ENCODE assay signal across 29 cellular contexts in the genomic region with DNA sequence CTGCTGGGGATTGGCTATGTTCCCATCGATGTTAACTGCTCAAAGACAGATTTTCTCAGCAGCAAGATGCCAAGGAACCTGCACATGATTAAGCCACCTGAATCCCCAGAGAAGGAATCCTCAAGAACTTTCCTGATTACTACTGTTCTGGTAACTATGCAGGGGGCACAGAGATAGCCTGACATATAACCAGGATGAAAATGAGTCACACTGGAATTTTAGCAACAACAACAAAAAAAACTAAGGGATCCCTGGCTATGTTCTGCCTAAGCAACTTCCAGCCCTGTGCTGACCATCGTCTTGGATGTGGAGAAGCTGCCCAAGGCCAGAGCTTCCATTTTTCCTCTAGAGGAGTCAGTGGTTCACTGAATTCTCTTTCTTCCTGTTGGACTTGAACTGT. TPM values are rescaled to one million over a fixed set of nuclear protein-coding genes. Genes with fewer than 3 reads are reported as not detected.
DNase-seq lines count a peak whose midpoint lies in the region; ATAC-seq, FAIRE-seq and TF ChIP-seq lines count a peak whose summit lies in the region.
"Had no signal": no experiment of that assay in that cellular context is flagged by ENCODE, and none has a peak within 500 bp of the region (broad histone marks: within the 10 kb centered on the region; RNA-seq: fewer than 3 reads in every experiment).

No MANE protein-coding gene starts in this region.

- H3K27ac ChIP-seq in astrocyte (ENCODE audit: low read depth, low read length): peak overlapping the region; percentile 23
- no peak overlapping the region for H3K27ac ChIP-seq in OCI-LY7 (ENCODE audit: low read depth, low read length, poor library complexity, severe bottlenecking)
- H3K27ac ChIP-seq: cardiac muscle cell, SK-N-MC, thoracic aorta had no signal

- H3K9me3 ChIP-seq in astrocyte (ENCODE audit: insufficient read depth, low read depth, low read length): no peaks in the 10 kb centered on the region
- no peaks in the 10 kb centered on the region for H3K9me3 ChIP-seq in OCI-LY7 (ENCODE audit: low read length)
- H3K9me3 ChIP-seq: BE2C, HAP-1, thoracic aorta had no signal

- no peaks in the 10 kb centered on the region for H3K4me1 Mint-ChIP-seq in astrocyte (ENCODE audit: low read depth, unreplicated experiment)
- peaks cover 20% of the 10 kb centered on the region for H3K4me1 Mint-ChIP-seq in activated CD4-positive, alpha-beta memory T cell treated with anti-CD3 and anti-CD28 coated beads, Interleukin-2, amount 10 ng/mL, durations not matched to agents 7 days and 5 days
- H3K4me1 Mint-ChIP-seq in chondrocyte (ENCODE audit: low read depth): peaks cover 13% of the 10 kb centered on the region

- no peak overlapping the region for H3K27ac Mint-ChIP-seq in astrocyte (ENCODE audit: unreplicated experiment)
- H3K27ac Mint-ChIP-seq in activated CD4-positive, alpha-beta memory T cell treated with anti-CD3 and anti-CD28 coated beads, Interleukin-2, amount 10 ng/mL, durations not matched to agents 7 days and 5 days: no peak overlapping the region
- no peak overlapping the region for H3K27ac Mint-ChIP-seq in chondrocyte (ENCODE audit: unreplicated experiment)
- H3K27ac Mint-ChIP-seq: activated B cell treated with CpG ODN at 0.5 μM for 24 hours; dendritic cell treated with granulocyte-macrophage colony-stimulating factor and Interleukin-4, amounts not matched to agents 40 ng/mL and 50 ng/mL, for 4 days; stimulated activated naive B cell treated with anti-CD40 and anti-IgM and Interleukin-4, amounts not matched to agents 10 μg/mL and 1 μg/mL and 100 μg/mL, for 72 hours; T-helper 2 cell treated with Interferon-gamma antibody and Interleukin-4, amounts not matched to agents 5 μg/mL and 100 μg/mL, for 36 hours had no signal

- no peak overlapping the region for H2AFZ ChIP-seq in astrocyte (ENCODE audit: low read depth, low read length)
- no peak overlapping the region for H2AFZ ChIP-seq in OCI-LY7 (ENCODE audit: low read length)

- H4K20me1 ChIP-seq in astrocyte (ENCODE audit: insufficient read depth, low read length): peaks cover 26% of the 10 kb centered on the region
- no peaks in the 10 kb centered on the region for H4K20me1 ChIP-seq in OCI-LY7 (ENCODE audit: insufficient read depth, low read length)

- no peak for FAIRE-seq in astrocyte (lab: Jason Lieb, UNC)
- FAIRE-seq: endothelial cell of umbilical vein, frontal cortex had no signal

- no peak overlapping the region for H3K4me3 ChIP-seq in astrocyte (ENCODE audit: insufficient read depth, low read depth, low read length)
- no peak overlapping the region for H3K4me3 ChIP-seq in OCI-LY7 (ENCODE audit: low read depth, low read length, poor library complexity, severe bottlenecking)
- H3K4me3 ChIP-seq: cardiac muscle cell, HAP-1, SK-N-MC, smooth muscle cell, thoracic aorta had no signal

- no peaks in the 10 kb centered on the region for H3K9me2 ChIP-seq in OCI-LY7 (ENCODE audit: insufficient read depth, low read length)

- H3K9me3 Mint-ChIP-seq in astrocyte (ENCODE audit: unreplicated experiment): no peaks in the 10 kb centered on the region
- H3K9me3 Mint-ChIP-seq in activated CD4-positive, alpha-beta memory T cell treated with anti-CD3 and anti-CD28 coated beads, Interleukin-2, amount 10 ng/mL, durations not matched to agents 7 days and 5 days: no peaks in the 10 kb centered on the region
- H3K9me3 Mint-ChIP-seq in chondrocyte (ENCODE audit: low read depth): no peaks in the 10 kb centered on the region
- H3K9me3 Mint-ChIP-seq: activated B cell treated with CpG ODN at 0.5 μM for 24 hours; dendritic cell treated with granulocyte-macrophage colony-stimulating factor and Interleukin-4, amounts not matched to agents 40 ng/mL and 50 ng/mL, for 4 days; stimulated activated naive B cell treated with anti-CD40 and anti-IgM and Interleukin-4, amounts not matched to agents 10 μg/mL and 1 μg/mL and 100 μg/mL, for 72 hours; T-helper 2 cell treated with Interferon-gamma antibody and Interleukin-4, amounts not matched to agents 5 μg/mL and 100 μg/mL, for 36 hours had no signal

- no peak overlapping the region for H3K9ac ChIP-seq in astrocyte (ENCODE audit: low read length)

- CTCF ChIA-PET in activated CD4-positive, alpha-beta memory T cell treated with anti-CD3 and anti-CD28 coated beads, Interleukin-2, amount 10 ng/mL, durations not matched to agents 7 days and 5 days (lab: Charles Lee): no interaction called here
- CTCF ChIA-PET in OCI-LY7 (lab: Charles Lee; ENCODE audit: unreplicated experiment): no interaction called here

- H3K27me3 ChIP-seq in astrocyte (ENCODE audit: insufficient read depth, low read length): no peaks in the 10 kb centered on the region
- H3K27me3 ChIP-seq: BE2C, cardiac muscle cell had no signal

- intact Hi-C loops in OCI-LY7 (cut with micrococcal nuclease; ENCODE audit: unreplicated experiment): no loop called here

- ATAC-seq in GM21447 (IDR thresholded peaks at IDR 0.05; ENCODE audit: unreplicated experiment): no peak
- ATAC-seq: stimulated activated naive B cell treated with anti-CD40 and anti-IgM and Interleukin-4, amounts not matched to agents 10 μg/mL and 1 μg/mL and 100 μg/mL, for 72 hours had no signal

- TF ChIP-seq CTCF in astrocyte (IDR thresholded peaks at IDR 0.05; ENCODE audit: insufficient read depth, low read depth, low read length) (no peak), OCI-LY7 (conservative IDR thresholded peaks at IDR 0.05; ENCODE audit: low read length) (no peak), chondrocyte (IDR thresholded peaks at IDR 0.05) (no peak)

- H3K79me2 ChIP-seq in astrocyte (ENCODE audit: insufficient read depth, low read length) (peaks cover 20% of the 10 kb centered on the region), OCI-LY7 (ENCODE audit: insufficient read depth, low read depth, low read length) (0 out of 2 replicates have a peak, but pooled peaks cover 3% of the 10 kb centered on the region)

- H3K4me3 Mint-ChIP-seq in astrocyte (ENCODE audit: unreplicated experiment) (no peak overlapping the region), chondrocyte (ENCODE audit: unreplicated experiment) (no peak overlapping the region)
- no peak overlapping the region for H3K4me3 Mint-ChIP-seq in activated CD4-positive, alpha-beta memory T cell treated with anti-CD3 and anti-CD28 coated beads, Interleukin-2, amount 10 ng/mL, durations not matched to agents 7 days and 5 days
- H3K4me3 Mint-ChIP-seq: activated B cell treated with CpG ODN at 0.5 μM for 24 hours; dendritic cell treated with granulocyte-macrophage colony-stimulating factor and Interleukin-4, amounts not matched to agents 40 ng/mL and 50 ng/mL, for 4 days; stimulated activated naive B cell treated with anti-CD40 and anti-IgM and Interleukin-4, amounts not matched to agents 10 μg/mL and 1 μg/mL and 100 μg/mL, for 72 hours; T-helper 2 cell treated with Interferon-gamma antibody and Interleukin-4, amounts not matched to agents 5 μg/mL and 100 μg/mL, for 36 hours had no signal

- H3K36me3 ChIP-seq in astrocyte (ENCODE audit: insufficient read depth, low read length) (peaks cover 12% of the 10 kb centered on the region), OCI-LY7 (ENCODE audit: insufficient read depth, low read length) (peaks cover 92% of the 10 kb centered on the region)
- H3K36me3 ChIP-seq: cardiac muscle cell had no signal

- H3K27me3 Mint-ChIP-seq in astrocyte (ENCODE audit: low read depth, unreplicated experiment) (no peaks in the 10 kb centered on the region), chondrocyte (ENCODE audit: low read depth) (no peaks in the 10 kb centered on the region)
- H3K27me3 Mint-ChIP-seq in activated CD4-positive, alpha-beta memory T cell treated with anti-CD3 and anti-CD28 coated beads, Interleukin-2, amount 10 ng/mL, durations not matched to agents 7 days and 5 days: no peaks in the 10 kb centered on the region
- H3K27me3 Mint-ChIP-seq: activated B cell treated with CpG ODN at 0.5 μM for 24 hours; dendritic cell treated with granulocyte-macrophage colony-stimulating factor and Interleukin-4, amounts not matched to agents 40 ng/mL and 50 ng/mL, for 4 days; stimulated activated naive B cell treated with anti-CD40 and anti-IgM and Interleukin-4, amounts not matched to agents 10 μg/mL and 1 μg/mL and 100 μg/mL, for 72 hours had no signal

- peaks cover 10% of the 10 kb centered on the region for H3K4me1 ChIP-seq in astrocyte (ENCODE audit: insufficient read depth, low read length)
- H3K4me1 ChIP-seq in OCI-LY7 (ENCODE audit: insufficient read depth, low read length, poor library complexity, severe bottlenecking): no peaks in the 10 kb centered on the region
- H3K4me1 ChIP-seq: BE2C, HAP-1 had no signal

- POLR2A ChIA-PET in activated CD4-positive, alpha-beta memory T cell treated with anti-CD3 and anti-CD28 coated beads, Interleukin-2, amount 10 ng/mL, durations not matched to agents 7 days and 5 days (lab: Charles Lee): no interaction called here
- POLR2A ChIA-PET in OCI-LY7 (lab: Charles Lee): interaction anchor here (1.2 kb wide), 1 partner anchor 187 kb away, joined by 8 read pairs; no protein-coding TSS in a partner anchor

- DNase-seq in DMS79 treated with DMSO at 0.1 percent for 48 hours (lab: John Stamatoyannopoulos, UW) (peak; percentile 32), DMS79 (lab: John Stamatoyannopoulos, UW) (no peak), astrocyte (ENCODE audit: low read depth) (peak; percentile 38), hepatic stellate cell (ENCODE audit: low spot score) (peak; percentile 27), OCI-LY7 (ENCODE audit: low spot score) (no peak), chondrocyte (ENCODE audit: low spot score) (no peak)
- no peak for DNase-seq in activated CD4-positive, alpha-beta memory T cell treated with anti-CD3 and anti-CD28 coated beads, Interleukin-2, amount 10 ng/mL, durations not matched to agents 7 days and 5 days
- DNase-seq: 8988T; activated B cell treated with CpG ODN at 0.5 μM for 24 hours; activated CD4-positive, alpha-beta T cell treated with anti-CD3 and anti-CD28 coated beads, Interleukin-2, amount 50 U/mL, for 4 hours; activated gamma-delta T cell; activated T-cell treated with anti-CD3 and anti-CD28 coated beads for 4 hours; BE2C; Calu3; GDM1; NCI-H526 treated with DMSO at 0.1 percent for 48 hours; RPMI8226; stimulated activated CD4-positive, alpha-beta T cell treated with anti-CD3 and anti-CD28 coated beads, Interleukin-2, amount 100 ng/mL, for 48 hours; stimulated activated naive B cell treated with anti-CD40 and anti-IgM and Interleukin-4, amounts not matched to agents 10 μg/mL and 1 μg/mL and 100 μg/mL, for 72 hours had no signal

- BruUV-seq in OCI-LY7 (replicated peaks; lab: Mats Ljungman, UMichigan): no TSS peak

- peaks cover 5% of the 10 kb centered on the region for H3K36me3 Mint-ChIP-seq in astrocyte (ENCODE audit: low read depth, unreplicated experiment)
- peaks cover 64% of the 10 kb centered on the region for H3K36me3 Mint-ChIP-seq in activated CD4-positive, alpha-beta memory T cell treated with anti-CD3 and anti-CD28 coated beads, Interleukin-2, amount 10 ng/mL, durations not matched to agents 7 days and 5 days (ENCODE audit: low read depth)
- peaks cover 16% of the 10 kb centered on the region for H3K36me3 Mint-ChIP-seq in chondrocyte (ENCODE audit: low read depth)

- H3K4me2 ChIP-seq in astrocyte (ENCODE audit: low read length): peak overlapping the region; percentile 39
- no peak overlapping the region for H3K4me2 ChIP-seq in OCI-LY7 (ENCODE audit: low read length)
- H3K4me2 ChIP-seq: smooth muscle cell had no signal

RNA-seq across cellular contexts. Expression of a gene that starts 13.8 kb away (rescaled TPM):
- total RNA-seq in astrocyte (17.3 and 20.2 TPM in 2 replicates), OCI-LY7 (2022) (32.0 and 32.6 TPM in 2 replicates), chondrocyte (26.5 to 35.2 TPM (median 27.1 TPM) in 3 replicates)
- 10 to 100 TPM; 46.5 to 46.7 TPM for total RNA-seq in activated CD4-positive, alpha-beta memory T cell treated with anti-CD3 and anti-CD28 coated beads, Interleukin-2, amount 10 ng/mL, durations not matched to agents 7 days and 5 days
- total RNA-seq in OCI-LY7 (2014; rRNA removed; shearing (Covaris generic)): 26.1 and 26.8 TPM in 2 replicates

Comparison
In these comparisons a context has a peak if more than half of its experiments do, and no peak if none do; other contexts are left out.
1. DNase-seq: peak in DMS79 treated with DMSO at 0.1 percent for 48 hours (single experiment), astrocyte (single experiment) and hepatic stellate cell (single experiment); none in DMS79 (single experiment), activated CD4-positive, alpha-beta memory T cell treated with anti-CD3 and anti-CD28 coated beads, Interleukin-2, amount 10 ng/mL, durations not matched to agents 7 days and 5 days (single experiment), OCI-LY7 (single experiment) and chondrocyte (single experiment).